ENCODE assay signal across 8 cellular contexts in the genomic region with DNA sequence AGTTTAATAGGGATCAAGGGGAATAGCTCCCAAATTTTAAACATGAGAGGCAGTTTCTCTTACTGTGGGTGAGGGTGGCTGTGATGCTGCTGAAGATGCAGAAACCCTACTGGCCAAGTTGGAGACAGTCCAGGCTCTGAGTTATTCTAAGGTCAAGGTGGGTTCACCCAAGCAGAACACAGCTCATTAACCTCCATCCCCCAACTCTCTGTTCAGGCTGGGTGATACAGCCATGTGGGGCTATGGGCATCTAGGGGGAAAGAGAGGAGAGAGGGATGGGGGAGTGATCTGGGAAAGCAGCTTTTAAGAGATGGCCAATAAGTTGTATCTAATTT. TPM values are rescaled to one million over a fixed set of nuclear protein-coding genes. Genes with fewer than 3 reads are reported as not detected.
A peak's percentile ranks its signal among the peaks of the same experiment; 100 is the strongest.
DNase-seq lines count a peak whose midpoint lies in the region; ATAC-seq and TF ChIP-seq lines count a peak whose summit lies in the region.

No MANE protein-coding gene starts in this region.

- DNase-seq in AG09309 (ENCODE audit: low read depth) = no peak
- DNase-seq in right atrium auricular region (ENCODE audit: low spot score) = no peak
- no peak for DNase-seq in activated naive CD4-positive, alpha-beta T cell treated with Interleukin-2 at 50 U/mL for 16 hours
- no peak for DNase-seq in left colon
- no peak for DNase-seq in CD8-positive, alpha-beta T cell
- no peak for DNase-seq in cerebellum (ENCODE audit: low spot score)

- no peaks in the 10 kb centered on the region for H3K36me3 Mint-ChIP-seq in CD8-positive, alpha-beta T cell

- H3K27me3 ChIP-seq in right atrium auricular region = no peaks in the 10 kb centered on the region
- H3K27me3 ChIP-seq in CD8-positive, alpha-beta T cell (ENCODE audit: insufficient read depth, low read length) = no peaks in the 10 kb centered on the region

- H3K4me3 Mint-ChIP-seq in CD8-positive, alpha-beta T cell = no peak overlapping the region

- TF ChIP-seq CTCF in AG09309 (IDR thresholded peaks at IDR 0.05; ENCODE audit: control insufficient read depth, insufficient read depth, low read depth, low read length, missing control alignments) (no peak), right atrium auricular region (IDR thresholded peaks at IDR 0.05) (no peak)
- TF ChIP-seq CTCF in CD8-positive, alpha-beta T cell (IDR thresholded peaks at IDR 0.05) = no peak

- POLR2A ChIA-PET in CD8-positive, alpha-beta T cell (lab: Charles Lee) = interaction anchor here (0.9 to 1.5 kb wide), 2 partner anchors 10 to 19 kb away, joined by 3 to 6 read pairs; a partner anchor contains a TSS

- H3K4me1 ChIP-seq in right atrium auricular region = peaks cover 0 to 24% of the 10 kb centered on the region in 2 donors
- no peaks in the 10 kb centered on the region for H3K4me1 ChIP-seq in CD8-positive, alpha-beta T cell (ENCODE audit: insufficient read depth, low read length)

- H3K27me3 Mint-ChIP-seq in CD8-positive, alpha-beta T cell (ENCODE audit: low read depth) = peaks cover 7% of the 10 kb centered on the region

- H3K9me3 Mint-ChIP-seq in CD8-positive, alpha-beta T cell = no peaks in the 10 kb centered on the region

- ATAC-seq in GM21367 (IDR thresholded peaks at IDR 0.05; ENCODE audit: unreplicated experiment) = peak; percentile 65
- ATAC-seq in HG03558 (IDR thresholded peaks at IDR 0.05; ENCODE audit: extremely low read depth, unreplicated experiment) = peak; percentile 47
- no peak for ATAC-seq in left colon
- no peak for ATAC-seq in CD8-positive, alpha-beta T cell

- H3K9me3 ChIP-seq in right atrium auricular region = no peaks in the 10 kb centered on the region
- H3K9me3 ChIP-seq in CD8-positive, alpha-beta T cell (ENCODE audit: low read length) = no peaks in the 10 kb centered on the region

- peaks cover 8% of the 10 kb centered on the region for H3K4me1 Mint-ChIP-seq in CD8-positive, alpha-beta T cell (ENCODE audit: low read depth)

- CTCF ChIA-PET in CD8-positive, alpha-beta T cell (lab: Charles Lee) = interaction anchor here (1.0 to 4.0 kb wide), 5 partner anchors 13 to 196 kb away, joined by 3 to 23 read pairs (median 5); no protein-coding TSS in a partner anchor

- no peak overlapping the region for H3K27ac Mint-ChIP-seq in CD8-positive, alpha-beta T cell

- H3K36me3 ChIP-seq in right atrium auricular region = no peaks in the 10 kb centered on the region
- H3K36me3 ChIP-seq in CD8-positive, alpha-beta T cell (ENCODE audit: insufficient read depth, low read length) = no peaks in the 10 kb centered on the region

- H3K4me3 ChIP-seq in AG09309 (ENCODE audit: control insufficient read depth, low read depth, low read length) = peak overlapping the region; percentile 19
- H3K4me3 ChIP-seq in right atrium auricular region = no peak overlapping the region
- no peak overlapping the region for H3K4me3 ChIP-seq in CD8-positive, alpha-beta T cell (ENCODE audit: low read depth, low read length)

- intact Hi-C loops in left colon (cut with DNase I, micrococcal nuclease) = loop anchor here in 1 of 2 donors (5.0 kb wide), 2 partner anchors 67 to 178 kb away; no protein-coding TSS in a partner anchor
- intact Hi-C loops in CD8-positive, alpha-beta T cell (cut with DNase I, micrococcal nuclease) = loop anchor here in 1 of 2 experiments (5.0 kb wide), 1 partner anchor 178 kb away; no protein-coding TSS in a partner anchor

- H3K27ac ChIP-seq in right atrium auricular region = peak overlapping the region; percentile 57 to 77
- H3K27ac ChIP-seq in CD8-positive, alpha-beta T cell (ENCODE audit: low read depth, low read length) = no peak overlapping the region

RNA-seq across cellular contexts. Expression of a gene that starts 18.9 kb away (rescaled TPM):
- total RNA-seq in right atrium auricular region (10 to 100 TPM; 10.3 to 15.9 TPM), left colon (10 to 100 TPM; 15.3 to 23.7 TPM), cerebellum (4.6 TPM)
- total RNA-seq in CD8-positive, alpha-beta T cell = 1 to 10 TPM; 4.6 to 4.9 TPM

Comparison
In these comparisons a context has a peak if more than half of its experiments do, and no peak if none do; other contexts are left out.
1. ATAC-seq: peak in GM21367 (single experiment) and HG03558 (single experiment); none in left colon (single experiment) and CD8-positive, alpha-beta T cell (single experiment).